22 cellular contexts compared by ENCODE assay signal in the genomic region with DNA sequence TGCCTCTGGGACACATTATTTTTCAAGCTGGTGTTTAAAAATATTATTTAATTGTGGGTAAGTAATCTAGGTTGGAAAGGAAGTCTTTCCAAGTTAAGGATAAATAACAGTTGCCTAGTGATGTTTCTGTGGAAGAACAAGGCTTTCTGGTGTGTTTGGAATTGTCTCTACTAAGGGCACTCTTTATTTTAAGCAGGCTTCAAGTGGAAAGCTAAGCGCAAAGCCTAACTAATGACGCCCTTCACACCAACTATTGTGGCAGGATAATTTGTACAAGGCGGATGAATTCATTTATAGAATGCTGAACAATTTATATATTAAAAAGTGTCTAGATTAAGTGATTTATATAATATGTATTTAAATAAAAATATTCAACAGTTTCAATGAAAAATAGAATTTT.
"Had no signal": no experiment of that assay in that cellular context is flagged by ENCODE, and none has a peak within 500 bp of the region (broad histone marks: within the 10 kb centered on the region; RNA-seq: fewer than 3 reads in every experiment).

No MANE protein-coding gene starts in this region.

- H3K27ac ChIP-seq: coronary artery, dorsolateral prefrontal cortex, esophagus muscularis mucosa, foreskin keratinocyte, gastrocnemius medialis, hepatocyte, lower lobe of right lung had no signal

- H3K4me3 ChIP-seq: coronary artery, dorsolateral prefrontal cortex, esophagus muscularis mucosa, gastrocnemius medialis, hepatocyte, lower lobe of right lung, mucosa of descending colon had no signal

- H3K9me3 ChIP-seq: esophagus muscularis mucosa, gastrocnemius medialis, lower lobe of right lung, mucosa of descending colon had no signal

- ATAC-seq: foreskin keratinocyte; gastrocnemius medialis; mucosa of descending colon; naive thymus-derived CD8-positive, alpha-beta T cell had no signal

- H3K4me1 ChIP-seq: esophagus muscularis mucosa, foreskin keratinocyte, gastrocnemius medialis, lower lobe of right lung had no signal

- DNase-seq: dermis blood vessel endothelial cell; dorsolateral prefrontal cortex; effector CD4-positive, alpha-beta T cell; effector memory CD4-positive, alpha-beta T cell; foreskin keratinocyte; gastrocnemius medialis; glutamatergic neuron; head of caudate nucleus; hypothalamus; immature natural killer cell; islet precursor cell; kidney; kidney glomerular epithelial cell; left ventricle myocardium superior; lower lobe of right lung; mesenchymal stem cell; mucosa of descending colon; naive B cell; naive thymus-derived CD8-positive, alpha-beta T cell had no signal

- H3K27me3 ChIP-seq: dorsolateral prefrontal cortex, esophagus muscularis mucosa, foreskin keratinocyte, gastrocnemius medialis, hepatocyte had no signal

- H3K36me3 ChIP-seq: esophagus muscularis mucosa, gastrocnemius medialis, lower lobe of right lung had no signal
